ENCODE assay signal across 6 cellular contexts in the genomic region with DNA sequence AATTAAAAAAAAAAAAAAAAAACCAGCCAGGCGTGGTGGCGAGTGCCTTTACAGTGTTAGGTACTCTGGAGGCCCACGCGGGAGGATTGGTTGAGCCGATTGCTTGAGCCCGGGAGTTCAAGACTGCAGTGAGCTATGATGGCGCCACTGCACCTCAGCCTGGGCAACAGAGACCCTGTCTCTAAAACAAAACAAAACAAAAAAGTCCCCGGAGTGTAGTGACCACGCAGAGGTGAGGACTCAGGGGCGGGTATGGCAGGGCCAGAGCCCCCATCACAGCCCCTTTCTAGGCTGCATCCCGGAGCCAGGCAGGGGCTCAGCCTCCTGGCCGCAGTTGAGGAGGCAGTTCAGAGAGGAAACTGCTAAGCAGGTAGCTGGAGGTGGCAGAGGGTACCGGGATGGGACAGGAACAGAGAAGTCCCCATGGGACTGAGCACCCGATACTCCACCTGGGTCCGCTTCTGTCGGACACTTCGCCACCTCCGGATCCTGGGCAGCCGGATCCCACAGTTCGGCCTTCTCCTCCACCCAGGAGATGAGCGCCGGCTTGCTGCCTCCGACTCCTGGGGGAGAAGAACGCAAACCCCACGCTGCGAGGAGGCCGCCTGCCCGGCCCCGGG. TPM values are rescaled to one million over a fixed set of nuclear protein-coding genes. Genes with fewer than 3 reads are reported as not detected.
DNase-seq lines count a peak whose midpoint lies in the region; ATAC-seq, FAIRE-seq and TF ChIP-seq lines count a peak whose summit lies in the region.

No MANE protein-coding gene starts in this region.

- 53% methylated on average over 17 of the region's 29 CpGs for WGBS in K562 (ENCODE audit: insufficient coverage, low coverage, missing lambda C conversion rate)

- POLR2A ChIA-PET in K562 (lab: Yijun Ruan, JAX), result interaction anchor here (0.5 to 4.0 kb wide), 8 partner anchors 15 to 160 kb away, joined by 3 to 31 read pairs (median 3); a partner anchor contains a TSS

- no peaks in the 10 kb centered on the region for H3K9me3 Mint-ChIP-seq in nephron

- peaks cover 31% of the 10 kb centered on the region for H3K4me1 ChIP-seq in DOHH2 (ENCODE audit: control insufficient read depth, low read length)
- H3K4me1 ChIP-seq in K562 (replicated peaks in 1 of 2; ENCODE audit: control insufficient read depth in 2 of 2, insufficient read depth in 2 of 2, low read length in 2 of 2), result peaks cover 10 to 50% of the 10 kb centered on the region in 2 experiments; a peak in 4 of 5 replicates

- H3K27ac ChIP-seq in DOHH2 (ENCODE audit: low read depth, low read length) (peak overlapping the region; percentile 85), K562 (ENCODE audit: extremely low read depth, low read depth, low read length) (peak overlapping the region; percentile 96; the same call in 2 of the 3 replicates)

- peaks cover 25% of the 10 kb centered on the region for H3K36me3 ChIP-seq in DOHH2 (ENCODE audit: control insufficient read depth, low read length)
- H3K36me3 ChIP-seq in K562 (ENCODE audit: control insufficient read depth, insufficient read depth, low read length), result no peaks in the 10 kb centered on the region; the same call in 2 of the 3 replicates

- H4K20me1 ChIP-seq in DOHH2 (ENCODE audit: control insufficient read depth, insufficient read depth, low read depth, low read length), result no peaks in the 10 kb centered on the region
- H4K20me1 ChIP-seq in K562 (replicated peaks; ENCODE audit: control insufficient read depth, insufficient read depth, low read length), result no peaks in the 10 kb centered on the region

- peak overlapping the region; percentile 78 to 97 (median 94) for H3K27ac Mint-ChIP-seq in nephron

- no peak for TF ChIP-seq EP300 in K562 (IDR thresholded peaks at IDR 0.05; ENCODE audit: low read length)

- BruUV-seq in K562 (replicated peaks; lab: Mats Ljungman, UMichigan), result no TSS peak

- H3K4me2 ChIP-seq in DOHH2 (ENCODE audit: low read length) (peak overlapping the region; percentile 94), K562 (ENCODE audit: insufficient read depth, low read length) (peak overlapping the region; percentile 97)

- H3K4me3 ChIP-seq in DOHH2 (ENCODE audit: low read length) (peak overlapping the region; percentile 93), K562 (peak overlapping the region; percentile 49)

- H3K4me1 Mint-ChIP-seq in nephron, result peaks cover 25% of the 10 kb centered on the region

- peaks cover 17% of the 10 kb centered on the region for H3K36me3 Mint-ChIP-seq in nephron (ENCODE audit: low read depth)

- H3K79me2 ChIP-seq in DOHH2 (ENCODE audit: control insufficient read depth, low read length), result peaks cover 45% of the 10 kb centered on the region
- H3K79me2 ChIP-seq in K562 (ENCODE audit: control insufficient read depth, insufficient read depth, low read length), result peaks cover 36% of the 10 kb centered on the region

- no peaks in the 10 kb centered on the region for H3K27me3 Mint-ChIP-seq in nephron (ENCODE audit: low read depth)

- DNase-seq in K562 (ENCODE audit: extremely low read depth in 1 of 4, low spot score in 3 of 4) (peak in 1 of 4 experiments; percentile 27), NCI-H748 (lab: John Stamatoyannopoulos, UW; ENCODE audit: unreplicated experiment) (no peak), NCI-H2029 (lab: John Stamatoyannopoulos, UW) (no peak)

- TF ChIP-seq CTCF in DOHH2 (IDR thresholded peaks at IDR 0.05; ENCODE audit: low read depth, low read length, poor library complexity, severe bottlenecking) (no peak), K562 (IDR thresholded peaks at IDR 0.05 in 2 of 3, conservative IDR thresholded peaks at IDR 0.05 in 1 of 3; ENCODE audit: insufficient read depth in 2 of 3, low read depth in 1 of 3, low read length in 3 of 3) (no peak), nephron (IDR thresholded peaks at IDR 0.05; ENCODE audit: unreplicated experiment in 3 of 3) (no peak)

- H2AFZ ChIP-seq in K562 (ENCODE audit: low read depth, low read length), result peak overlapping the region; percentile 98

- no peak for TF ChIP-seq POLR2A in K562 (conservative IDR thresholded peaks at IDR 0.05)

- no peak for TF ChIP-seq RAD21 in K562 (CRISPR knock-in tag; conservative IDR thresholded peaks at IDR 0.05 in 1 of 2, IDR thresholded peaks at IDR 0.05 in 1 of 2)

- peak overlapping the region; percentile 88 to 91 for H3K9ac ChIP-seq in K562 (ENCODE audit: insufficient read depth in 1 of 2, low read depth in 2 of 2, low read length in 2 of 2)

- in situ Hi-C loops in K562 (cut with MboI), result no loop called here

- ATAC-seq in HG03045 (IDR thresholded peaks at IDR 0.05; ENCODE audit: unreplicated experiment), result peak; percentile 21
- ATAC-seq in K562, result no peak

- FAIRE-seq in K562 (lab: Jason Lieb, UNC), result no peak

- CTCF ChIA-PET in K562 (lab: Yijun Ruan, JAX; ENCODE audit: low intra/inter-chr PET ratio), result interaction anchor here (0.8 kb wide), 1 partner anchor 95 kb away, joined by 3 read pairs; no protein-coding TSS in a partner anchor

- peak overlapping the region; percentile 88 to 94 (median 89) for H3K4me3 Mint-ChIP-seq in nephron

- no peaks in the 10 kb centered on the region for H3K9me3 ChIP-seq in DOHH2 (ENCODE audit: control insufficient read depth, insufficient read depth, low read length)
- H3K9me3 ChIP-seq in K562 (replicated peaks; ENCODE audit: control insufficient read depth, insufficient read depth, low read depth, low read length), result no peaks in the 10 kb centered on the region

- H3K27me3 ChIP-seq in DOHH2 (ENCODE audit: control insufficient read depth, low read length), result no peaks in the 10 kb centered on the region
- H3K27me3 ChIP-seq in K562 (ENCODE audit: control insufficient read depth in 2 of 2, insufficient read depth in 2 of 2, low read length in 2 of 2), result no peaks in the 10 kb centered on the region

- 0 out of 2 replicates have a peak, but pooled peaks cover 2% of the 10 kb centered on the region for H3F3A ChIP-seq in DOHH2 (ENCODE audit: control insufficient read depth, insufficient read depth)

- no peaks in the 10 kb centered on the region for H3K9me2 ChIP-seq in DOHH2 (replicated peaks; ENCODE audit: control insufficient read depth, low read length)

- no peaks in the 10 kb centered on the region for H3K9me1 ChIP-seq in K562 (ENCODE audit: control insufficient read depth, insufficient read depth, low read length)

- intact Hi-C loops in K562 (cut with micrococcal nuclease), result loop anchor here (2.0 to 10.0 kb wide), 2 partner anchors 87 to 161 kb away; a partner anchor contains a TSS

RNA-seq across cellular contexts. Expression of a gene that starts 0.8 kb away (rescaled TPM):
- total RNA-seq in K562 (2011; cell fraction: chromatin; rRNA removed; ENCODE audit: low replicate concordance), result 4.0 and 9.9 TPM in 2 replicates
- total RNA-seq in K562 (2011; cell fraction: nucleolus; rRNA removed), result 9.9 and 10.3 TPM in 2 replicates
- total RNA-seq in K562 (2011; cell fraction: nucleoplasm; rRNA removed), result 6.3 and 6.5 TPM in 2 replicates
- total RNA-seq in K562 (2014; rRNA removed) (1.5 and 3.3 TPM in 2 replicates), K562 (2014; rRNA removed; fragmentation: Illumina TruSeq; extraction: Trizol) (1.0 and 1.3 TPM in 2 replicates), K562 (2015; rRNA removed; fragmentation: Illumina TruSeq; extraction: Trizol) (2.0 and 2.1 TPM in 2 replicates), K562 (2021) (3.2 and 3.4 TPM in 2 replicates)
- polyA plus RNA-seq in K562 (2011; rRNA removed) (1.9 and 2.8 TPM in 2 replicates), K562 (2014; fragmentation: Illumina TruSeq; extraction: Trizol) (1.5 and 1.9 TPM in 2 replicates), K562 (2014; fragmentation: Nextera tagmentation; extraction: Ambion mirVana) (under 1 TPM; 0.14 to 0.27 TPM), K562 (2014; rRNA removed) (1.7 and 3.3 TPM in 2 replicates)
- polyA plus RNA-seq in K562 (2011; cell fraction: cytosol; rRNA removed), result 3.0 and 3.6 TPM in 2 replicates
- 2.8 and 3.5 TPM in 2 replicates for polyA plus RNA-seq in K562 (2011; cell fraction: nucleus; rRNA removed)
- 1.7 and 1.9 TPM in 2 replicates for polyA plus RNA-seq in K562 (2012)
- polyA minus RNA-seq in K562 (2011; rRNA and poly(A)+ RNA removed), result 2.1 and 3.3 TPM in 2 replicates
- 1.6 and 4.7 TPM in 2 replicates for polyA minus RNA-seq in K562 (2011; cell fraction: cytosol; rRNA and poly(A)+ RNA removed)
- polyA minus RNA-seq in K562 (2011; cell fraction: nucleus; rRNA and poly(A)+ RNA removed), result 3.9 and 7.7 TPM in 2 replicates

RNA-seq across cellular contexts. Expression of a gene that starts 7.5 kb away (rescaled TPM):
- 9.3 and 27.8 TPM in 2 replicates for total RNA-seq in K562 (2011; cell fraction: chromatin; rRNA removed; ENCODE audit: low replicate concordance)
- total RNA-seq in K562 (2011; cell fraction: nucleolus; rRNA removed), result 27.9 and 32.5 TPM in 2 replicates
- 15.2 and 16.7 TPM in 2 replicates for total RNA-seq in K562 (2011; cell fraction: nucleoplasm; rRNA removed)
- 39.7 and 58.9 TPM in 2 replicates for total RNA-seq in K562 (2014; rRNA removed)
- total RNA-seq in K562 (2014; rRNA removed; fragmentation: Illumina TruSeq; extraction: Trizol), result 14.7 and 15.2 TPM in 2 replicates
- 42.3 and 45.8 TPM in 2 replicates for total RNA-seq in K562 (2015; rRNA removed; fragmentation: Illumina TruSeq; extraction: Trizol)
- total RNA-seq in K562 (2021), result 41.3 and 50.7 TPM in 2 replicates
- 22.1 and 32.8 TPM in 2 replicates for polyA plus RNA-seq in K562 (2011; rRNA removed)
- polyA plus RNA-seq in K562 (2011; cell fraction: cytosol; rRNA removed), result 50.7 and 101 TPM in 2 replicates
- polyA plus RNA-seq in K562 (2011; cell fraction: nucleus; rRNA removed), result 31.3 and 50.4 TPM in 2 replicates
- 36.8 and 61.3 TPM in 2 replicates for polyA plus RNA-seq in K562 (2012)
- polyA plus RNA-seq in K562 (2014; fragmentation: Illumina TruSeq; extraction: Trizol), result 26.9 and 40.9 TPM in 2 replicates
- polyA plus RNA-seq in K562 (2014; fragmentation: Nextera tagmentation; extraction: Ambion mirVana), result under 1 TPM; 0.13 to 0.17 TPM
- polyA plus RNA-seq in K562 (2014; rRNA removed), result 47.8 and 49.6 TPM in 2 replicates
- polyA minus RNA-seq in K562 (2011; rRNA and poly(A)+ RNA removed), result 8.9 and 12.0 TPM in 2 replicates
- polyA minus RNA-seq in K562 (2011; cell fraction: cytosol; rRNA and poly(A)+ RNA removed), result 34.4 and 46.7 TPM in 2 replicates
- polyA minus RNA-seq in K562 (2011; cell fraction: nucleus; rRNA and poly(A)+ RNA removed), result 10.5 and 17.3 TPM in 2 replicates

RNA-seq across cellular contexts. Expression of a gene that starts 24.3 kb away (rescaled TPM):
- total RNA-seq in K562 (2011; cell fraction: chromatin; rRNA removed; ENCODE audit: low replicate concordance), result 7.9 and 19.4 TPM in 2 replicates
- 19.1 and 19.7 TPM in 2 replicates for total RNA-seq in K562 (2011; cell fraction: nucleolus; rRNA removed)
- total RNA-seq in K562 (2011; cell fraction: nucleoplasm; rRNA removed), result 15.4 and 16.3 TPM in 2 replicates
- total RNA-seq in K562 (2014; rRNA removed) (9.5 and 9.8 TPM in 2 replicates), K562 (2014; rRNA removed; fragmentation: Illumina TruSeq; extraction: Trizol) (2.4 and 2.5 TPM in 2 replicates), K562 (2015; rRNA removed; fragmentation: Illumina TruSeq; extraction: Trizol) (4.1 and 4.6 TPM in 2 replicates), K562 (2021) (10.1 and 11.1 TPM in 2 replicates)
- polyA plus RNA-seq in K562 (2011; rRNA removed) (3.9 and 7.1 TPM in 2 replicates), K562 (2014; fragmentation: Illumina TruSeq; extraction: Trizol) (4.1 and 4.3 TPM in 2 replicates), K562 (2014; fragmentation: Nextera tagmentation; extraction: Ambion mirVana) (under 1 TPM; 0.69 to 0.81 TPM), K562 (2014; rRNA removed) (8.7 and 10.0 TPM in 2 replicates)
- 11.4 and 13.8 TPM in 2 replicates for polyA plus RNA-seq in K562 (2011; cell fraction: cytosol; rRNA removed)
- 15.5 and 22.5 TPM in 2 replicates for polyA plus RNA-seq in K562 (2011; cell fraction: nucleus; rRNA removed)
- 5.2 and 7.9 TPM in 2 replicates for polyA plus RNA-seq in K562 (2012)
- polyA minus RNA-seq in K562 (2011; rRNA and poly(A)+ RNA removed), result 1.5 and 1.9 TPM in 2 replicates
- 3.7 and 7.2 TPM in 2 replicates for polyA minus RNA-seq in K562 (2011; cell fraction: cytosol; rRNA and poly(A)+ RNA removed)
- polyA minus RNA-seq in K562 (2011; cell fraction: nucleus; rRNA and poly(A)+ RNA removed), result 6.1 and 7.3 TPM in 2 replicates

RNA-seq across cellular contexts. Expression of a gene that starts 37.7 kb away (rescaled TPM):
- total RNA-seq in K562 (2011; cell fraction: chromatin; rRNA removed; ENCODE audit: low replicate concordance), result 3.6 and 5.4 TPM in 2 replicates
- total RNA-seq in K562 (2011; cell fraction: nucleolus; rRNA removed), result 6.8 and 7.0 TPM in 2 replicates
- total RNA-seq in K562 (2011; cell fraction: nucleoplasm; rRNA removed), result 4.0 and 5.1 TPM in 2 replicates
- total RNA-seq in K562 (2014; rRNA removed) (7.7 and 12.9 TPM in 2 replicates), K562 (2014; rRNA removed; fragmentation: Illumina TruSeq; extraction: Trizol) (1.4 and 2.8 TPM in 2 replicates), K562 (2015; rRNA removed; fragmentation: Illumina TruSeq; extraction: Trizol) (4.1 and 5.2 TPM in 2 replicates), K562 (2021) (4.5 and 5.1 TPM in 2 replicates)
- polyA plus RNA-seq in K562 (2011; rRNA removed) (2.4 TPM in 2 replicates), K562 (2014; fragmentation: Illumina TruSeq; extraction: Trizol) (5.4 and 7.0 TPM in 2 replicates), K562 (2014; fragmentation: Nextera tagmentation; extraction: Ambion mirVana) (under 1 TPM; 0.48 TPM), K562 (2014; rRNA removed) (4.6 and 12.5 TPM in 2 replicates)
- 2.2 and 5.7 TPM in 2 replicates for polyA plus RNA-seq in K562 (2011; cell fraction: cytosol; rRNA removed)
- polyA plus RNA-seq in K562 (2011; cell fraction: nucleus; rRNA removed), result 5.7 and 7.6 TPM in 2 replicates
- 5.9 and 6.0 TPM in 2 replicates for polyA plus RNA-seq in K562 (2012)
- polyA minus RNA-seq in K562 (2011; rRNA and poly(A)+ RNA removed), result 0.53 and 1.1 TPM in 2 replicates
- 1.2 and 4.2 TPM in 2 replicates for polyA minus RNA-seq in K562 (2011; cell fraction: cytosol; rRNA and poly(A)+ RNA removed)
- polyA minus RNA-seq in K562 (2011; cell fraction: nucleus; rRNA and poly(A)+ RNA removed), result 2.8 and 4.2 TPM in 2 replicates

RNA-seq across cellular contexts. Expression of a gene that starts 51.6 kb away (rescaled TPM):
- 39.3 and 45.4 TPM in 2 replicates for total RNA-seq in K562 (2011; cell fraction: chromatin; rRNA removed; ENCODE audit: low replicate concordance)
- total RNA-seq in K562 (2011; cell fraction: nucleolus; rRNA removed), result 37.5 and 42.2 TPM in 2 replicates
- total RNA-seq in K562 (2011; cell fraction: nucleoplasm; rRNA removed), result 41.3 and 53.4 TPM in 2 replicates
- total RNA-seq in K562 (2014; rRNA removed) (6.9 and 7.2 TPM in 2 replicates), K562 (2014; rRNA removed; fragmentation: Illumina TruSeq; extraction: Trizol) (4.6 and 4.8 TPM in 2 replicates), K562 (2015; rRNA removed; fragmentation: Illumina TruSeq; extraction: Trizol) (6.2 and 6.4 TPM in 2 replicates), K562 (2021) (9.7 and 11.6 TPM in 2 replicates)
- polyA plus RNA-seq in K562 (2011; rRNA removed) (10.6 and 12.4 TPM in 2 replicates), K562 (2014; fragmentation: Illumina TruSeq; extraction: Trizol) (4.7 and 5.0 TPM in 2 replicates), K562 (2014; fragmentation: Nextera tagmentation; extraction: Ambion mirVana) (under 1 TPM; 0.64 to 0.70 TPM), K562 (2014; rRNA removed) (11.0 and 12.4 TPM in 2 replicates)
- polyA plus RNA-seq in K562 (2011; cell fraction: cytosol; rRNA removed), result 10.0 and 13.3 TPM in 2 replicates
- 18.3 and 22.4 TPM in 2 replicates for polyA plus RNA-seq in K562 (2011; cell fraction: nucleus; rRNA removed)
- 6.7 and 11.9 TPM in 2 replicates for polyA plus RNA-seq in K562 (2012)
- 7.4 and 8.3 TPM in 2 replicates for polyA minus RNA-seq in K562 (2011; rRNA and poly(A)+ RNA removed)
- 4.4 and 4.9 TPM in 2 replicates for polyA minus RNA-seq in K562 (2011; cell fraction: cytosol; rRNA and poly(A)+ RNA removed)
- 13.5 and 16.0 TPM in 2 replicates for polyA minus RNA-seq in K562 (2011; cell fraction: nucleus; rRNA and poly(A)+ RNA removed)
